ENCODE assay signal across 1 cellular context in genomic region chr6:80106418-80107235, GRCh38.
TF ChIP-seq lines count a peak whose summit lies in the region.

Gene BCKDHB (plus strand): TSS chr6:80106671. CDS start chr6:80106694, 23 bp downstream.

TF ChIP-seq in HepG2, 621 proteins besides CTCF, POLR2A, EP300 and RAD21 (continued from another document and continues in another):
- TF ChIP-seq HBP1 (CRISPR knock-in tag; IDR thresholded peaks at IDR 0.05; ENCODE audit: low read depth) = 0 out of 2 replicates have a peak, but pooled peaks have one; percentile 38
- TF ChIP-seq NRL (CRISPR knock-in tag; IDR thresholded peaks at IDR 0.05; ENCODE audit: borderline replicate concordance) = peak; percentile 93
- TF ChIP-seq, protein P1, sequence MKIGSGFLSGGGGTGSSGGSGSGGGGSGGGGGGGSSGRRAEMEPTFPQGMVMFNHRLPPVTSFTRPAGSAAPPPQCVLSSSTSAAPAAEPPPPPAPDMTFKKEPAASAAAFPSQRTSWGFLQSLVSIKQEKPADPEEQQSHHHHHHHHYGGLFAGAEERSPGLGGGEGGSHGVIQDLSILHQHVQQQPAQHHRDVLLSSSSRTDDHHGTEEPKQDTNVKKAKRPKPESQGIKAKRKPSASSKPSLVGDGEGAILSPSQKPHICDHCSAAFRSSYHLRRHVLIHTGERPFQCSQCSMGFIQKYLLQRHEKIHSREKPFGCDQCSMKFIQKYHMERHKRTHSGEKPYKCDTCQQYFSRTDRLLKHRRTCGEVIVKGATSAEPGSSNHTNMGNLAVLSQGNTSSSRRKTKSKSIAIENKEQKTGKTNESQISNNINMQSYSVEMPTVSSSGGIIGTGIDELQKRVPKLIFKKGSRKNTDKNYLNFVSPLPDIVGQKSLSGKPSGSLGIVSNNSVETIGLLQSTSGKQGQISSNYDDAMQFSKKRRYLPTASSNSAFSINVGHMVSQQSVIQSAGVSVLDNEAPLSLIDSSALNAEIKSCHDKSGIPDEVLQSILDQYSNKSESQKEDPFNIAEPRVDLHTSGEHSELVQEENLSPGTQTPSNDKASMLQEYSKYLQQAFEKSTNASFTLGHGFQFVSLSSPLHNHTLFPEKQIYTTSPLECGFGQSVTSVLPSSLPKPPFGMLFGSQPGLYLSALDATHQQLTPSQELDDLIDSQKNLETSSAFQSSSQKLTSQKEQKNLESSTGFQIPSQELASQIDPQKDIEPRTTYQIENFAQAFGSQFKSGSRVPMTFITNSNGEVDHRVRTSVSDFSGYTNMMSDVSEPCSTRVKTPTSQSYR (CRISPR knock-in tag; IDR thresholded peaks at IDR 0.05; ENCODE audit: borderline replicate concordance) = no peak
- 0 out of 2 replicates have a peak, but pooled peaks have one; percentile 54 for TF ChIP-seq ZNF256 (CRISPR knock-in tag; conservative IDR thresholded peaks at IDR 0.05)
- TF ChIP-seq, protein P2, sequence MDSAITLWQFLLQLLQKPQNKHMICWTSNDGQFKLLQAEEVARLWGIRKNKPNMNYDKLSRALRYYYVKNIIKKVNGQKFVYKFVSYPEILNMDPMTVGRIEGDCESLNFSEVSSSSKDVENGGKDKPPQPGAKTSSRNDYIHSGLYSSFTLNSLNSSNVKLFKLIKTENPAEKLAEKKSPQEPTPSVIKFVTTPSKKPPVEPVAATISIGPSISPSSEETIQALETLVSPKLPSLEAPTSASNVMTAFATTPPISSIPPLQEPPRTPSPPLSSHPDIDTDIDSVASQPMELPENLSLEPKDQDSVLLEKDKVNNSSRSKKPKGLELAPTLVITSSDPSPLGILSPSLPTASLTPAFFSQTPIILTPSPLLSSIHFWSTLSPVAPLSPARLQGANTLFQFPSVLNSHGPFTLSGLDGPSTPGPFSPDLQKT (CRISPR knock-in tag; IDR thresholded peaks at IDR 0.05; ENCODE audit: borderline replicate concordance) = no peak
- no peak for TF ChIP-seq EED (CRISPR knock-in tag; IDR thresholded peaks at IDR 0.05)
- no peak for TF ChIP-seq ZNF737 (CRISPR knock-in tag; IDR thresholded peaks at IDR 0.05; ENCODE audit: borderline replicate concordance)
- peak; percentile 86; the same call in 1 of the 2 replicates for TF ChIP-seq ZNF543 (CRISPR knock-in tag; IDR thresholded peaks at IDR 0.05)
- TF ChIP-seq, protein P3, sequence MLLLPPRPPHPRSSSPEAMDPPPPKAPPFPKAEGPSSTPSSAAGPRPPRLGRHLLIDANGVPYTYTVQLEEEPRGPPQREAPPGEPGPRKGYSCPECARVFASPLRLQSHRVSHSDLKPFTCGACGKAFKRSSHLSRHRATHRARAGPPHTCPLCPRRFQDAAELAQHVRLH (CRISPR knock-in tag; IDR thresholded peaks at IDR 0.05; ENCODE audit: borderline replicate concordance, low read depth) = no peak; the same call in 1 of the 2 replicates
- TF ChIP-seq ELF3 (CRISPR knock-in tag; IDR thresholded peaks at IDR 0.05) = no peak
- no peak for TF ChIP-seq KLF9 (CRISPR knock-in tag; IDR thresholded peaks at IDR 0.05; ENCODE audit: low read depth)
- TF ChIP-seq ZNF230 (CRISPR knock-in tag; IDR thresholded peaks at IDR 0.05) = no peak
- no peak for TF ChIP-seq SP1 (IDR thresholded peaks at IDR 0.05)
- peak; percentile 77 for TF ChIP-seq SP1 (CRISPR knock-in tag; IDR thresholded peaks at IDR 0.05)
- peak; percentile 56 for TF ChIP-seq CBX1 (IDR thresholded peaks at IDR 0.05; ENCODE audit: low read depth)
- peak; percentile 60; the same call in 1 of the 2 replicates for TF ChIP-seq FOXC1 (CRISPR knock-in tag; IDR thresholded peaks at IDR 0.05; ENCODE audit: borderline replicate concordance)
- TF ChIP-seq NFE2L2 (IDR thresholded peaks at IDR 0.05; ENCODE audit: low read length) = no peak
- TF ChIP-seq, protein P4, sequence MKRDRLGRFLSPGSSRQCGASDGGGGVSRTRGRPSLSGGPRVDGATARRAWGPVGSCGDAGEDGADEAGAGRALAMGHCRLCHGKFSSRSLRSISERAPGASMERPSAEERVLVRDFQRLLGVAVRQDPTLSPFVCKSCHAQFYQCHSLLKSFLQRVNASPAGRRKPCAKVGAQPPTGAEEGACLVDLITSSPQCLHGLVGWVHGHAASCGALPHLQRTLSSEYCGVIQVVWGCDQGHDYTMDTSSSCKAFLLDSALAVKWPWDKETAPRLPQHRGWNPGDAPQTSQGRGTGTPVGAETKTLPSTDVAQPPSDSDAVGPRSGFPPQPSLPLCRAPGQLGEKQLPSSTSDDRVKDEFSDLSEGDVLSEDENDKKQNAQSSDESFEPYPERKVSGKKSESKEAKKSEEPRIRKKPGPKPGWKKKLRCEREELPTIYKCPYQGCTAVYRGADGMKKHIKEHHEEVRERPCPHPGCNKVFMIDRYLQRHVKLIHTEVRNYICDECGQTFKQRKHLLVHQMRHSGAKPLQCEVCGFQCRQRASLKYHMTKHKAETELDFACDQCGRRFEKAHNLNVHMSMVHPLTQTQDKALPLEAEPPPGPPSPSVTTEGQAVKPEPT (CRISPR knock-in tag; IDR thresholded peaks at IDR 0.05; ENCODE audit: low read depth) = no peak
- TF ChIP-seq, protein P5, sequence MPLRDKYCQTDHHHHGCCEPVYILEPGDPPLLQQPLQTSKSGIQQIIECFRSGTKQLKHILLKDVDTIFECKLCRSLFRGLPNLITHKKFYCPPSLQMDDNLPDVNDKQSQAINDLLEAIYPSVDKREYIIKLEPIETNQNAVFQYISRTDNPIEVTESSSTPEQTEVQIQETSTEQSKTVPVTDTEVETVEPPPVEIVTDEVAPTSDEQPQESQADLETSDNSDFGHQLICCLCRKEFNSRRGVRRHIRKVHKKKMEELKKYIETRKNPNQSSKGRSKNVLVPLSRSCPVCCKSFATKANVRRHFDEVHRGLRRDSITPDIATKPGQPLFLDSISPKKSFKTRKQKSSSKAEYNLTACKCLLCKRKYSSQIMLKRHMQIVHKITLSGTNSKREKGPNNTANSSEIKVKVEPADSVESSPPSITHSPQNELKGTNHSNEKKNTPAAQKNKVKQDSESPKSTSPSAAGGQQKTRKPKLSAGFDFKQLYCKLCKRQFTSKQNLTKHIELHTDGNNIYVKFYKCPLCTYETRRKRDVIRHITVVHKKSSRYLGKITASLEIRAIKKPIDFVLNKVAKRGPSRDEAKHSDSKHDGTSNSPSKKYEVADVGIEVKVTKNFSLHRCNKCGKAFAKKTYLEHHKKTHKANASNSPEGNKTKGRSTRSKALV (CRISPR knock-in tag; IDR thresholded peaks at IDR 0.05) = 0 out of 2 replicates have a peak, but pooled peaks have one; percentile 44
- no peak for TF ChIP-seq JARID2 (CRISPR knock-in tag; IDR thresholded peaks at IDR 0.05; ENCODE audit: insufficient replicate concordance)
- TF ChIP-seq DRAP1 (CRISPR knock-in tag; IDR thresholded peaks at IDR 0.05) = peak; percentile 91
- no peak for TF ChIP-seq NFRKB (IDR thresholded peaks at IDR 0.05)
- no peak for TF ChIP-seq RAD51 (IDR thresholded peaks at IDR 0.05; ENCODE audit: borderline replicate concordance)
- peak; percentile 68; the same call in 1 of the 2 replicates for TF ChIP-seq CBFB (CRISPR knock-in tag; IDR thresholded peaks at IDR 0.05)
- no peak for TF ChIP-seq PLRG1 (conservative IDR thresholded peaks at IDR 0.05)
- peak; percentile 47 for TF ChIP-seq ZFX (CRISPR knock-in tag; IDR thresholded peaks at IDR 0.05; ENCODE audit: low read depth)
- peak; percentile 94 for TF ChIP-seq HOMEZ (CRISPR knock-in tag; IDR thresholded peaks at IDR 0.05; ENCODE audit: low read depth)
- TF ChIP-seq MAFF (IDR thresholded peaks at IDR 0.05; ENCODE audit: low read depth, low read length) = no peak
- no peak for TF ChIP-seq ZNF329 (CRISPR knock-in tag; IDR thresholded peaks at IDR 0.05; ENCODE audit: low read depth)
- TF ChIP-seq, protein P6, sequence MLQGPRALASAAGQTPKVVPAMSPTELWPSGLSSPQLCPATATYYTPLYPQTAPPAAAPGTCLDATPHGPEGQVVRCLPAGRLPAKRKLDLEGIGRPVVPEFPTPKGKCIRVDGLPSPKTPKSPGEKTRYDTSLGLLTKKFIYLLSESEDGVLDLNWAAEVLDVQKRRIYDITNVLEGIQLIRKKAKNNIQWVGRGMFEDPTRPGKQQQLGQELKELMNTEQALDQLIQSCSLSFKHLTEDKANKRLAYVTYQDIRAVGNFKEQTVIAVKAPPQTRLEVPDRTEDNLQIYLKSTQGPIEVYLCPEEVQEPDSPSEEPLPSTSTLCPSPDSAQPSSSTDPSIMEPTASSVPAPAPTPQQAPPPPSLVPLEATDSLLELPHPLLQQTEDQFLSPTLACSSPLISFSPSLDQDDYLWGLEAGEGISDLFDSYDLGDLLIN (CRISPR knock-in tag; IDR thresholded peaks at IDR 0.05; ENCODE audit: borderline replicate concordance) = 0 out of 2 replicates have a peak, but pooled peaks have one; percentile 45
- TF ChIP-seq ZNF558 (CRISPR knock-in tag; IDR thresholded peaks at IDR 0.05; ENCODE audit: borderline replicate concordance) = peak; percentile 50; the same call in 1 of the 2 replicates
- TF ChIP-seq ISX (CRISPR knock-in tag; conservative IDR thresholded peaks at IDR 0.05) = no peak
- TF ChIP-seq PHF5A (CRISPR knock-in tag; IDR thresholded peaks at IDR 0.05; ENCODE audit: low read depth, unreplicated experiment) = no peak
- TF ChIP-seq MXI1 (IDR thresholded peaks at IDR 0.05; ENCODE audit: borderline replicate concordance, low read depth, low read length) = peak; percentile 92; the same call in 2 of the 3 replicates
- peak; percentile 74; the same call in 1 of the 2 replicates for TF ChIP-seq EEA1 (CRISPR knock-in tag; IDR thresholded peaks at IDR 0.05; ENCODE audit: borderline replicate concordance)
- peak; percentile 87 for TF ChIP-seq ZNF407 (CRISPR knock-in tag; IDR thresholded peaks at IDR 0.05; ENCODE audit: not compliant biosample characterization)
- TF ChIP-seq TBL1XR1 (IDR thresholded peaks at IDR 0.05; ENCODE audit: borderline replicate concordance, low read length, partially characterized antibody) = no peak
- peak; percentile 89; the same call in 1 of the 2 replicates for TF ChIP-seq SAFB2 (CRISPR knock-in tag; IDR thresholded peaks at IDR 0.05; ENCODE audit: borderline replicate concordance, low read depth)
